Comparison of ENCODE assay signal across 8 cellular contexts in the genomic region with DNA sequence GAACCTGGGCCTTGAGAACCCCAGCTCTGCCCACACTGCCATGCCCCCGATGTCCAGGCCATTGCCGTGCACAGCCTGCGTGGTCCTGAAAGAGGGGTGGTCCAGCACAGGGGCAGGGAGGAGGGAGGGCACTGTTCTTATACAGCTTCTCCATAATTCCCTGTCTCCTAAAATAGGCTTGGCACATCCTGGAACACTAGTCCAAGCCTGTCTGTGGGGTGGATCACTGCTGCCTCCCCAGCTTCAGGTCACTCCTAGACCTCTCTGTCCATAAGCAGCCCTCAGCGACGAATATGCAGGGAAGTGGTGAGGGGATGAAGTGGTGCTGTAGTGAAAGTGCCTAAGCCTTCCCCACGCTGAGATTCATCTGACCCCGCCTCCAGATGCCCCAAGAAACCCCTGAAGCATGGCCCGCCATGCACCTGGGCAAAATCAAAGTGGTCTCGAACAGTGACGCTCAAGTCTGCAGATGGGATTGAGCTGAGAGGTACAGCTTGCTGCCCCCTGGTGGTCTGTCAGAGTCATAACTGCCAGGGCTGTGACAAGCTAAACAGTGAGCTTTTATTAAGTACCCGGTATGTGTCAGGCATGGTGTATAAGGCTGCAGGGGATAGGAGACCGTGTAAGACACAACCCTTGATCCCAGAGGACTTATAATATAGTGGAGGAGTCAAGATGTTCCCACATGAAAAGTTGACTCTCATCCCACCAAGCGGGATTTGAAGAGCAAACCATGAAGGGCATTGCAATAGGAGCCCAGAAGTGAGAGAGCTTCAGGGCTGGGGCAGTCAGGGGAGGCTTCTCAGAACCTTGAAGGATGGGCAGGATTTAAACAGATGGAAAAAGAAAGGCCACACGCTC.
DNase-seq lines count a peak whose midpoint lies in the region; ATAC-seq and TF ChIP-seq lines count a peak whose summit lies in the region.

No MANE protein-coding gene starts in this region.

- H3K9me3 ChIP-seq in heart right ventricle = no peaks in the 10 kb centered on the region

- POLR2A ChIA-PET in HEK293T (lab: Yijun Ruan, JAX) = interaction anchor here (1.0 to 1.2 kb wide), 2 partner anchors 9 to 103 kb away, joined by 4 to 5 read pairs; no protein-coding TSS in a partner anchor

- CTCF ChIA-PET in HEK293T (lab: Yijun Ruan, JAX) = interaction anchor here (0.5 to 9.9 kb wide), 27 partner anchors 9 to 689 kb away, joined by 3 to 288 read pairs (median 3); no protein-coding TSS in a partner anchor

- no peaks in the 10 kb centered on the region for H3K27me3 Mint-ChIP-seq in activated naive CD8-positive, alpha-beta T cell treated with anti-CD3 and anti-CD28 coated beads for 36 hours

- no peaks in the 10 kb centered on the region for H3K9me3 Mint-ChIP-seq in activated naive CD8-positive, alpha-beta T cell treated with anti-CD3 and anti-CD28 coated beads for 36 hours

- intact Hi-C loops in heart right ventricle (cut with DNase I) = loop anchor here in 7 of 10 donors (1.0 to 2.0 kb wide), 5 partner anchors 99 to 105 kb away; no protein-coding TSS in a partner anchor

- WGBS in heart right ventricle, 2 donors = 40 to 41% methylated on average over 14 of the region's 14 CpGs

- TF ChIP-seq CTCF in GM06990 (IDR thresholded peaks at IDR 0.05; ENCODE audit: insufficient read depth, low read length, poor library complexity, severe bottlenecking) (peak; percentile 92), heart right ventricle (IDR thresholded peaks at IDR 0.05) (peak; percentile 75 to 94 (median 91))

- no peak overlapping the region for H3K4me3 ChIP-seq in GM06990 (replicated peaks; ENCODE audit: low read depth, low read length)
- H3K4me3 ChIP-seq in heart right ventricle = no peak overlapping the region

- H3K27ac Mint-ChIP-seq in activated naive CD8-positive, alpha-beta T cell treated with anti-CD3 and anti-CD28 coated beads for 36 hours = no peak overlapping the region

- no peaks in the 10 kb centered on the region for H3K36me3 ChIP-seq in GM06990 (ENCODE audit: control insufficient read depth, insufficient read depth, low read length)
- no peaks in the 10 kb centered on the region for H3K36me3 ChIP-seq in heart right ventricle

- DNase-seq in GM06990 (ENCODE audit: extremely low read depth, insufficient read length) (peak; percentile 34), HEK293T (ENCODE audit: extremely low spot score) (peak; percentile 85), NCI-H1105 (lab: John Stamatoyannopoulos, UW) (peak; percentile 68), SKM-1 treated with dmso at 0.1 percent for 144 hours (lab: John Stamatoyannopoulos, UW; ENCODE audit: unreplicated experiment) (peak; percentile 66), heart right ventricle (peak; percentile 30 to 66), renal cortical epithelial cell (ENCODE audit: low read depth) (peak; percentile 63), cortex of kidney (lab: John Stamatoyannopoulos, UW) (no peak)
- peak; percentile 62 for DNase-seq in activated naive CD8-positive, alpha-beta T cell treated with anti-CD3 and anti-CD28 coated beads for 36 hours

- H3K4me1 Mint-ChIP-seq in activated naive CD8-positive, alpha-beta T cell treated with anti-CD3 and anti-CD28 coated beads for 36 hours = peaks cover 6% of the 10 kb centered on the region

- H3K27me3 ChIP-seq in GM06990 (replicated peaks; ENCODE audit: control insufficient read depth, insufficient read depth, low read length) (no peaks in the 10 kb centered on the region; the same call in none of the 2 replicates), heart right ventricle (peaks cover 0 to 33% (median 5%) of the 10 kb centered on the region in 7 donors)

- no peaks in the 10 kb centered on the region for H3K36me3 Mint-ChIP-seq in activated naive CD8-positive, alpha-beta T cell treated with anti-CD3 and anti-CD28 coated beads for 36 hours

- peaks cover 0 to 18% (median 8%) of the 10 kb centered on the region in 9 donors for H3K4me1 ChIP-seq in heart right ventricle

- peak; percentile 32 to 74 (median 63) for ATAC-seq in heart right ventricle

- no peak overlapping the region for H3K27ac ChIP-seq in heart right ventricle

- no peak overlapping the region for H3K4me3 Mint-ChIP-seq in activated naive CD8-positive, alpha-beta T cell treated with anti-CD3 and anti-CD28 coated beads for 36 hours

TF ChIP-seq in HEK293T, 16 proteins besides CTCF, POLR2A, EP300 and RAD21:
- TF ChIP-seq, protein P1, sequence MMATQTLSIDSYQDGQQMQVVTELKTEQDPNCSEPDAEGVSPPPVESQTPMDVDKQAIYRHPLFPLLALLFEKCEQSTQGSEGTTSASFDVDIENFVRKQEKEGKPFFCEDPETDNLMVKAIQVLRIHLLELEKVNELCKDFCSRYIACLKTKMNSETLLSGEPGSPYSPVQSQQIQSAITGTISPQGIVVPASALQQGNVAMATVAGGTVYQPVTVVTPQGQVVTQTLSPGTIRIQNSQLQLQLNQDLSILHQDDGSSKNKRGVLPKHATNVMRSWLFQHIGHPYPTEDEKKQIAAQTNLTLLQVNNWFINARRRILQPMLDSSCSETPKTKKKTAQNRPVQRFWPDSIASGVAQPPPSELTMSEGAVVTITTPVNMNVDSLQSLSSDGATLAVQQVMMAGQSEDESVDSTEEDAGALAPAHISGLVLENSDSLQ (IDR thresholded peaks at IDR 0.05) = peak; percentile 56
- no peak for TF ChIP-seq L3MBTL2 (conservative IDR thresholded peaks at IDR 0.05)
TF ChIP-seq in HEK293T: peak in this region for 1.
